ENCODE assay signal across 27 cellular contexts in the genomic region with DNA sequence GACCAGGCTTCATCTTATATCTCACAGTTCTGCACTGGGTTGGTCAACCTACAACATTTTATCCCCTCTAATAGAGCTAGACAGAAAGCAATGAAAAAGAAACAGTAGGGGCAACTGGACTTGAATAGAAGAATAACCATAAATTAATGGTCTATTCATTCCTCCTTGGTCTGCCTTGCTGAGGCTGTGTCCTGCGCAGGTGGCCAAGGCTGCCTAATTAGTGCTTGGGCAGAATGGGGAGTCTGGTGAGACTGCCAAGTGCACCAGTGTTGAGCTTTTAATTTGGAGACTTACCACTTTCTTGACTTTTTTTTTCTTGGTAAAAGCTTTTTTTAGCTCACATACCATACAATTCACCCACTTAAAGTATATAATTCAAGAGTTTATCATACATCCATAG. TPM values are rescaled to one million over a fixed set of nuclear protein-coding genes. Genes with fewer than 3 reads are reported as not detected.
"Had no signal": no experiment of that assay in that cellular context is flagged by ENCODE, and none has a peak within 500 bp of the region (broad histone marks: within the 10 kb centered on the region; RNA-seq: fewer than 3 reads in every experiment).

No MANE protein-coding gene starts in this region.

- H3K27ac ChIP-seq: brain microvascular endothelial cell, KMS-11, PC-9 had no signal

- ATAC-seq: activated CD8-positive, alpha-beta T cell treated with anti-CD3 and anti-CD28 coated beads, Interleukin-2, amount 10 ng/mL, durations not matched to agents 7 days and 5 days; activated naive CD4-positive, alpha-beta T cell treated with anti-CD3 and anti-CD28 coated beads, Interleukin-2, amount 50 U/mL, for 72 hours; activated naive CD8-positive, alpha-beta T cell treated with anti-CD3 and anti-CD28 coated beads, Interleukin-2, amount 50 U/mL, for 24 hours; T-helper 17 cell; WTC11 had no signal

- H3K9ac ChIP-seq: KMS-11 had no signal

- FAIRE-seq: astrocyte had no signal

- H3K36me3 ChIP-seq: brain microvascular endothelial cell had no signal

- H2AFZ ChIP-seq: PC-9 had no signal

- DNase-seq: activated CD4-positive, alpha-beta T cell treated with anti-CD3 and anti-CD28 coated beads for 48 hours; activated CD4-positive, alpha-beta T cell treated with anti-CD3 and anti-CD28 coated beads, Interleukin-2, amount 50 U/mL, for 4 hours; activated CD4-positive, CD25-positive, alpha-beta regulatory T cell treated with anti-CD3 and anti-CD28 coated beads, Interleukin-2, amount 50 U/mL, for 72 hours; activated CD8-positive, alpha-beta memory T cell treated with anti-CD3 and anti-CD28 coated beads, Interleukin-2, amount 50 U/mL, for 48 hours; activated CD8-positive, alpha-beta T cell treated with anti-CD3 and anti-CD28 coated beads, Interleukin-2, amount 10 ng/mL, durations not matched to agents 7 days and 5 days; activated effector memory CD4-positive, alpha-beta T cell treated with anti-CD3 and anti-CD28 coated beads, Interleukin-2, amount 50 U/mL, for 16 hours; activated naive CD4-positive, alpha-beta T cell treated with Interleukin-2 at 50 U/mL for 16 hours; activated naive CD8-positive, alpha-beta T cell treated with anti-CD3 and anti-CD28 coated beads, Interleukin-2, amount 50 U/mL, for 24 hours; activated T-cell treated with anti-CD3 and anti-CD28 coated beads, Interleukin-2, amount 50 U/mL, for 24 hours; amniotic stem cell; brain microvascular endothelial cell; NCI-H1092; NCI-H1930; NCI-H2171 treated with DMSO at 0.1 percent for 48 hours; NCI-H226; NCI-H510A; NCI-H526 treated with DMSO at 0.1 percent for 48 hours; PC-9; SIG-M5; T-helper 17 cell; T-helper 9 cell had no signal

- H3K27me3 ChIP-seq: brain microvascular endothelial cell had no signal

- H3K4me2 ChIP-seq: KMS-11, PC-9 had no signal

- H3K4me3 ChIP-seq: PC-9 had no signal

RNA-seq across cellular contexts. Expression of a gene that starts 35.0 kb away (rescaled TPM):
- total RNA-seq: MCF 10A, RPMI7951 had no signal
